In genomic region chr11:131867457-131868257, GRCh38 we compare ENCODE assay signal across 8 cellular contexts.
A peak's percentile ranks its signal among the peaks of the same experiment; 100 is the strongest.
DNase-seq lines count a peak whose midpoint lies in the region; ATAC-seq and TF ChIP-seq lines count a peak whose summit lies in the region.

No MANE protein-coding gene starts in this region.

- 51 to 58% methylated on average over 10 of the region's 10 CpGs for WGBS in lung, 2 donors

- no peaks in the 10 kb centered on the region for H3K36me3 ChIP-seq in lung (ENCODE audit: control insufficient read depth in 2 of 2, insufficient read depth in 2 of 2, low read length in 2 of 2)

- DNase-seq in CD1c-positive myeloid dendritic cell (ENCODE audit: extremely low spot score) (peak; percentile 44), HK-2 (ENCODE audit: unreplicated experiment) (peak; percentile 33), OCI-M1 (lab: John Stamatoyannopoulos, UW) (peak; percentile 64), dermis microvascular lymphatic vessel endothelial cell (ENCODE audit: low read depth in 2 of 2) (peak; percentile 30 to 55), lung (ENCODE audit: low spot score) (peak; percentile 54), cortex of kidney (lab: John Stamatoyannopoulos, UW) (no peak)

- no peaks in the 10 kb centered on the region for H3K4me1 ChIP-seq in lung (ENCODE audit: control insufficient read depth in 2 of 2, insufficient read depth in 2 of 2, low read length in 2 of 2)

- TF ChIP-seq CTCF in lung (IDR thresholded peaks at IDR 0.05; ENCODE audit: control extremely low read depth, extremely low read depth): peak; percentile 46

- no peak overlapping the region for H3K4me3 ChIP-seq in lung

- peak; percentile 64 for ATAC-seq in GM18870 (IDR thresholded peaks at IDR 0.05; ENCODE audit: unreplicated experiment)
- ATAC-seq in lung (ENCODE audit: insufficient read depth, low FRiP score): peak; percentile 62
- no peak for ATAC-seq in HG02588 (IDR thresholded peaks at IDR 0.05; ENCODE audit: unreplicated experiment)

- no peaks in the 10 kb centered on the region for H3K27me3 ChIP-seq in lung (ENCODE audit: control insufficient read depth, insufficient read depth)

- peaks cover 0 to 3% of the 10 kb centered on the region in 2 donors for H3K9me3 ChIP-seq in lung (ENCODE audit: control insufficient read depth in 2 of 2, insufficient read depth in 1 of 2, low read length in 1 of 2)

- H3K27ac ChIP-seq in lung (ENCODE audit: low read depth in 1 of 2, low read length in 1 of 2): no peak overlapping the region
